Comparison of ENCODE assay signal across 28 cellular contexts in the genomic region with DNA sequence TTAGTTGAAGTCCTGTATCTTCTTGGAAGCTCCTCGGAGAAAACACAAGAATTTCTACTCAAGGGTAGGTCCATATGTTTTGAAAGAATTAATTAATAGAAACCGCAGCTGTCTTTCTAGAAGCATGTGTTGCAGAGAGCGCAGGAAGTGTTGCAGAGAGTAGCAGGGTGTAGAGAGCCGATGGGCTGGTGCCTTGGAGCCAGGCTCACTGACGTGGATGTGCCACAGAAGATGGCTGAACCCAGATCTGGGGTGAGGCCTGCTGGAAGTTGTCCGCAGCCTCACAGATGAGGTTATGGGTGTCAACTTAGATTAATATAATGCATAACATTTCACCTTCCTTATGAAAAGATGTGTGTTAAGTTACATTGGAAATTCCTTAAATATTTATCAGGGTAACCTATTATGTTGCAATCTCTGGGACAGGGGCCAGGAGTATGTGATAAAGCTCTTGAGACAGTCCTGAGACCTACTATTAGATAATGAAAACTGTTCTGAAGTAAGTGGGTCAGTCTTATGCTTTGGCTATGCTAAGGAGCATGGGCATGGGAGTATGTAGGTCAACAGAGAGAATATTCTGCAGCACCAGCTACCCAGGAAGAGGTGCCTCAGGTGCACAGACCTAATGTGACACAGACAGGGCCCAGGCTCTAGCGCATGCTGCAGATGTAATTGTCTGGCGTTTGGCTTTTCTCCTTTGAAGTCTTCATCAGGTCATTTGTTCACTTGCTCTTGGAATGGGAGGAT.
"Had no signal": no experiment of that assay in that cellular context is flagged by ENCODE, and none has a peak within 500 bp of the region (broad histone marks: within the 10 kb centered on the region; RNA-seq: fewer than 3 reads in every experiment).

No MANE protein-coding gene starts in this region.

- H3K4me3 Mint-ChIP-seq: activated CD4-positive, alpha-beta memory T cell treated with anti-CD3 and anti-CD28 coated beads for 36 hours; activated CD4-positive, alpha-beta T cell treated with anti-CD3 and anti-CD28 coated beads, Interleukin-2, amount 10 ng/mL, durations not matched to agents 7 days and 5 days; activated naive CD4-positive, alpha-beta T cell treated with anti-CD3 and anti-CD28 coated beads, Interleukin-2, amount 10 ng/mL, durations not matched to agents 7 days and 5 days; activated naive CD8-positive, alpha-beta T cell treated with anti-CD3 and anti-CD28 coated beads for 36 hours; activated T-cell treated with anti-CD3 and anti-CD28 coated beads, Interleukin-2, amount 50 U/mL, for 4 hours; T-helper 1 cell treated with Interleukin-12 subunit alpha and Interleukin-12 subunit beta and Interleukin-4 antibody, amounts not matched to agents 30 μg/mL and 1 μg/mL, for 36 hours; WTC11 had no signal

- DNase-seq: activated CD4-positive, alpha-beta memory T cell treated with anti-CD3 and anti-CD28 coated beads for 36 hours; activated CD4-positive, alpha-beta T cell treated with anti-CD3 and anti-CD28 coated beads, Interleukin-2, amount 10 ng/mL, durations not matched to agents 7 days and 5 days; activated CD4-positive, CD25-positive, alpha-beta regulatory T cell treated with anti-CD3 and anti-CD28 coated beads, Interleukin-2, amount 50 U/mL, for 72 hours; activated CD8-positive, alpha-beta memory T cell treated with anti-CD3 and anti-CD28 coated beads for 24 hours; activated gamma-delta T cell; activated naive CD4-positive, alpha-beta T cell treated with anti-CD3 and anti-CD28 coated beads, Interleukin-2, amount 10 ng/mL, durations not matched to agents 7 days and 5 days; activated naive CD8-positive, alpha-beta T cell treated with anti-CD3 and anti-CD28 coated beads for 36 hours; activated T-cell treated with anti-CD3 and anti-CD28 coated beads, Interleukin-2, amount 50 U/mL, for 4 hours; brain microvascular endothelial cell; Kasumi-1; NCI-H1048; NCI-H146; NCI-H1930; NCI-H2107; NCI-H2171 treated with DMSO at 0.1 percent for 48 hours; NCI-H345; NCI-H510A; NCI-H526 treated with DMSO at 0.1 percent for 48 hours; NCI-H82; NK-92 treated with Interleukin-12 subunit alpha and Interleukin-12 subunit beta, amount 100 ng/mL, for 24 hours; PC-3; SHP77; SW 1271; T-helper 9 cell had no signal

- H3K4me1 Mint-ChIP-seq: activated CD4-positive, alpha-beta T cell treated with anti-CD3 and anti-CD28 coated beads, Interleukin-2, amount 10 ng/mL, durations not matched to agents 7 days and 5 days; activated naive CD4-positive, alpha-beta T cell treated with anti-CD3 and anti-CD28 coated beads, Interleukin-2, amount 10 ng/mL, durations not matched to agents 7 days and 5 days; WTC11 had no signal

- H3K9me3 ChIP-seq: SJSA1 had no signal

- ATAC-seq: activated T-cell treated with anti-CD3 and anti-CD28 coated beads, Interleukin-2, amount 50 U/mL, for 4 hours; PC-3; SK-N-SH treated with all-trans-retinoic acid at 6 μM for 48 hours; WTC11 had no signal

- H3K27me3 ChIP-seq: brain microvascular endothelial cell, SJSA1 had no signal

- H3K27ac ChIP-seq: brain microvascular endothelial cell, SJSA1 had no signal

- H3K27ac Mint-ChIP-seq: activated CD4-positive, alpha-beta memory T cell treated with anti-CD3 and anti-CD28 coated beads for 36 hours; activated CD4-positive, alpha-beta T cell treated with anti-CD3 and anti-CD28 coated beads, Interleukin-2, amount 10 ng/mL, durations not matched to agents 7 days and 5 days; activated naive CD4-positive, alpha-beta T cell treated with anti-CD3 and anti-CD28 coated beads, Interleukin-2, amount 10 ng/mL, durations not matched to agents 7 days and 5 days; activated naive CD8-positive, alpha-beta T cell treated with anti-CD3 and anti-CD28 coated beads for 36 hours; T-helper 1 cell treated with Interleukin-12 subunit alpha and Interleukin-12 subunit beta and Interleukin-4 antibody, amounts not matched to agents 30 μg/mL and 1 μg/mL, for 36 hours; WTC11 had no signal

- H3K4me1 ChIP-seq: SJSA1 had no signal

- H3K36me3 ChIP-seq: brain microvascular endothelial cell, SJSA1 had no signal

- H3K9me3 Mint-ChIP-seq: activated CD4-positive, alpha-beta memory T cell treated with anti-CD3 and anti-CD28 coated beads for 36 hours; activated naive CD8-positive, alpha-beta T cell treated with anti-CD3 and anti-CD28 coated beads for 36 hours; T-helper 1 cell treated with Interleukin-12 subunit alpha and Interleukin-12 subunit beta and Interleukin-4 antibody, amounts not matched to agents 30 μg/mL and 1 μg/mL, for 36 hours had no signal

- H3K36me3 Mint-ChIP-seq: activated CD4-positive, alpha-beta memory T cell treated with anti-CD3 and anti-CD28 coated beads for 36 hours; activated naive CD4-positive, alpha-beta T cell treated with anti-CD3 and anti-CD28 coated beads, Interleukin-2, amount 10 ng/mL, durations not matched to agents 7 days and 5 days; activated naive CD8-positive, alpha-beta T cell treated with anti-CD3 and anti-CD28 coated beads for 36 hours; WTC11 had no signal

- H3K27me3 Mint-ChIP-seq: activated CD4-positive, alpha-beta memory T cell treated with anti-CD3 and anti-CD28 coated beads for 36 hours; activated CD4-positive, alpha-beta T cell treated with anti-CD3 and anti-CD28 coated beads, Interleukin-2, amount 10 ng/mL, durations not matched to agents 7 days and 5 days; activated naive CD8-positive, alpha-beta T cell treated with anti-CD3 and anti-CD28 coated beads for 36 hours had no signal

- H3K4me3 ChIP-seq: SJSA1 had no signal
